ENCODE assay signal across 1 cellular context in the genomic region with DNA sequence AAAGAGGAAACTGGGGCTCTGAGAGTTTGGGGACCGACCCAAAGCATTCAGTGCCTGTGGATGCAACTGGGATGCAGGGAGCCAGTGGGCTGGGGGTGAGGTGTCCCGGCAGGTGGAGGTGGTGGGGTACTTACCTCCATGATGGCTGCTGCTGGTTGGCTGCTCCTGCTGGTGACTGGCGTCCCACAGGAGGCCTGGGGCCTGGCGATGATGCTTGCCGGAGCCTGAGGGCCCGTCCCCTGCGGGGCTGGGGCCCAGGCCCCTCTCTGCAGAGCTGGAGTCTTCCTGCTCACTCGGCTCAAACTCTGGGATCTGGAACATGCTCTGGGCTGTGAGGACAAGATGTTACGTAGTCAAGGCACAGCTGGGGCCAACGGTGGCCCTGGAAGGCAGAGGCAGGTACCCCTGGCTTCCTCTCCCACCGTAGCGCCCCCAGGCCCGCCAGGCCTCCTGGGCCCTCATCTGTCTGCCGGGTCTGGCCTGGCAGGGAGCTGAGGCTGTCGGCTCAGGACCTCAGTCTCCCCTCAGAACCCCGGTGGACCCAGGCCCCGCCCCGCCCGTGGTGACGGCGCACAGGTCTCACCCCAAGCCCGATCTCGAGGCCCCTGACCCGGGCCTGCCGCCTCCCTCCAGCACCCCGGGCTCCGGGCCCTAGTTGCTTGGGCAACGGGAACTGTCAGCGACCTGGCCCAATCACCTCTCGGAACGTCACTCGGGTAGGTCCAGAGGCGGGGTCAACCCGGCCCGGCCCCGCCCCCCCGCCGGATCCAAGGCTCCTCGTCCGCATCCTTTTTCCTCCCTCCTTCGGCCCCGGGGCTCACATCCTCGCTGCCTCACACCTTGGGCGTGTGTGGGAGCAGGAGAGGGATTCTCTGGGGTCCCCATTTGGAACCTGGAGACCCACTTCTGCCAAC.
TF ChIP-seq lines count a peak whose summit lies in the region.

A gene (minus strand): TSS at position 618 of the 914 bp plus-strand sequence. CDS start 297 bp downstream, at position 321.

TF ChIP-seq in HCT116, 20 proteins besides CTCF, POLR2A, EP300 and RAD21:
- TF ChIP-seq, protein P1, sequence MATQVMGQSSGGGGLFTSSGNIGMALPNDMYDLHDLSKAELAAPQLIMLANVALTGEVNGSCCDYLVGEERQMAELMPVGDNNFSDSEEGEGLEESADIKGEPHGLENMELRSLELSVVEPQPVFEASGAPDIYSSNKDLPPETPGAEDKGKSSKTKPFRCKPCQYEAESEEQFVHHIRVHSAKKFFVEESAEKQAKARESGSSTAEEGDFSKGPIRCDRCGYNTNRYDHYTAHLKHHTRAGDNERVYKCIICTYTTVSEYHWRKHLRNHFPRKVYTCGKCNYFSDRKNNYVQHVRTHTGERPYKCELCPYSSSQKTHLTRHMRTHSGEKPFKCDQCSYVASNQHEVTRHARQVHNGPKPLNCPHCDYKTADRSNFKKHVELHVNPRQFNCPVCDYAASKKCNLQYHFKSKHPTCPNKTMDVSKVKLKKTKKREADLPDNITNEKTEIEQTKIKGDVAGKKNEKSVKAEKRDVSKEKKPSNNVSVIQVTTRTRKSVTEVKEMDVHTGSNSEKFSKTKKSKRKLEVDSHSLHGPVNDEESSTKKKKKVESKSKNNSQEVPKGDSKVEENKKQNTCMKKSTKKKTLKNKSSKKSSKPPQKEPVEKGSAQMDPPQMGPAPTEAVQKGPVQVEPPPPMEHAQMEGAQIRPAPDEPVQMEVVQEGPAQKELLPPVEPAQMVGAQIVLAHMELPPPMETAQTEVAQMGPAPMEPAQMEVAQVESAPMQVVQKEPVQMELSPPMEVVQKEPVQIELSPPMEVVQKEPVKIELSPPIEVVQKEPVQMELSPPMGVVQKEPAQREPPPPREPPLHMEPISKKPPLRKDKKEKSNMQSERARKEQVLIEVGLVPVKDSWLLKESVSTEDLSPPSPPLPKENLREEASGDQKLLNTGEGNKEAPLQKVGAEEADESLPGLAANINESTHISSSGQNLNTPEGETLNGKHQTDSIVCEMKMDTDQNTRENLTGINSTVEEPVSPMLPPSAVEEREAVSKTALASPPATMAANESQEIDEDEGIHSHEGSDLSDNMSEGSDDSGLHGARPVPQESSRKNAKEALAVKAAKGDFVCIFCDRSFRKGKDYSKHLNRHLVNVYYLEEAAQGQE (IDR thresholded peaks at IDR 0.05; ENCODE audit: low read depth): no peak
- TF ChIP-seq FOSL1 (IDR thresholded peaks at IDR 0.05; ENCODE audit: low read depth): no peak
- TF ChIP-seq SIN3A (IDR thresholded peaks at IDR 0.05; ENCODE audit: low read depth): no peak
- TF ChIP-seq EZH2phosphoT487 (IDR thresholded peaks at IDR 0.05; ENCODE audit: borderline replicate concordance): no peak
- no peak for TF ChIP-seq EGR1 (IDR thresholded peaks at IDR 0.05; ENCODE audit: low read depth)
- TF ChIP-seq YY1 (IDR thresholded peaks at IDR 0.05; ENCODE audit: extremely low read depth, insufficient replicate concordance, low read depth, low read length): no peak
- TF ChIP-seq ELF1 (IDR thresholded peaks at IDR 0.05; ENCODE audit: borderline replicate concordance, low read depth): no peak
- no peak for TF ChIP-seq SRF (IDR thresholded peaks at IDR 0.05; ENCODE audit: low read depth)
- TF ChIP-seq CBX3 (IDR thresholded peaks at IDR 0.05; ENCODE audit: low read depth): no peak
- TF ChIP-seq JUND (IDR thresholded peaks at IDR 0.05): no peak
- no peak for TF ChIP-seq EZH2 (IDR thresholded peaks at IDR 0.05)
- TF ChIP-seq, protein P2, sequence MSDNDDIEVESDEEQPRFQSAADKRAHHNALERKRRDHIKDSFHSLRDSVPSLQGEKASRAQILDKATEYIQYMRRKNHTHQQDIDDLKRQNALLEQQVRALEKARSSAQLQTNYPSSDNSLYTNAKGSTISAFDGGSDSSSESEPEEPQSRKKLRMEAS (IDR thresholded peaks at IDR 0.05): 0 out of 2 replicates have a peak, but pooled peaks have one; percentile 7
- TF ChIP-seq POLR2AphosphoS5 (IDR thresholded peaks at IDR 0.05; ENCODE audit: low read depth, low read length): peak; percentile 76
- TF ChIP-seq SP1 (IDR thresholded peaks at IDR 0.05; ENCODE audit: low read depth): peak; percentile 76; the same call in 1 of the 2 replicates
- TF ChIP-seq CEBPB (IDR thresholded peaks at IDR 0.05; ENCODE audit: low read depth): no peak
- no peak for TF ChIP-seq ZNF274 (IDR thresholded peaks at IDR 0.05; ENCODE audit: low read depth, low read length)
- TF ChIP-seq ZFX (IDR thresholded peaks at IDR 0.05): peak; percentile 70
- TF ChIP-seq TCF7L2 (IDR thresholded peaks at IDR 0.05; ENCODE audit: borderline replicate concordance, extremely low read depth, insufficient read depth, insufficient read length): no peak
- TF ChIP-seq, protein P3, sequence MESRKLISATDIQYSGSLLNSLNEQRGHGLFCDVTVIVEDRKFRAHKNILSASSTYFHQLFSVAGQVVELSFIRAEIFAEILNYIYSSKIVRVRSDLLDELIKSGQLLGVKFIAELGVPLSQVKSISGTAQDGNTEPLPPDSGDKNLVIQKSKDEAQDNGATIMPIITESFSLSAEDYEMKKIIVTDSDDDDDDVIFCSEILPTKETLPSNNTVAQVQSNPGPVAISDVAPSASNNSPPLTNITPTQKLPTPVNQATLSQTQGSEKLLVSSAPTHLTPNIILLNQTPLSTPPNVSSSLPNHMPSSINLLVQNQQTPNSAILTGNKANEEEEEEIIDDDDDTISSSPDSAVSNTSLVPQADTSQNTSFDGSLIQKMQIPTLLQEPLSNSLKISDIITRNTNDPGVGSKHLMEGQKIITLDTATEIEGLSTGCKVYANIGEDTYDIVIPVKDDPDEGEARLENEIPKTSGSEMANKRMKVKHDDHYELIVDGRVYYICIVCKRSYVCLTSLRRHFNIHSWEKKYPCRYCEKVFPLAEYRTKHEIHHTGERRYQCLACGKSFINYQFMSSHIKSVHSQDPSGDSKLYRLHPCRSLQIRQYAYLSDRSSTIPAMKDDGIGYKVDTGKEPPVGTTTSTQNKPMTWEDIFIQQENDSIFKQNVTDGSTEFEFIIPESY (IDR thresholded peaks at IDR 0.05; ENCODE audit: extremely low read depth, insufficient replicate concordance, low read length): no peak
- TF ChIP-seq, protein P4, sequence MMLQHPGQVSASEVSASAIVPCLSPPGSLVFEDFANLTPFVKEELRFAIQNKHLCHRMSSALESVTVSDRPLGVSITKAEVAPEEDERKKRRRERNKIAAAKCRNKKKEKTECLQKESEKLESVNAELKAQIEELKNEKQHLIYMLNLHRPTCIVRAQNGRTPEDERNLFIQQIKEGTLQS (IDR thresholded peaks at IDR 0.05): no peak
TF ChIP-seq in HCT116: peak in this region for 4.
